12 cellular contexts compared by ENCODE assay signal in genomic region chr13:43240278-43240677, GRCh38.
DNase-seq lines count a peak whose midpoint lies in the region; ATAC-seq and TF ChIP-seq lines count a peak whose summit lies in the region.
"Had no signal": no experiment of that assay in that cellular context is flagged by ENCODE, and none has a peak within 500 bp of the region (broad histone marks: within the 10 kb centered on the region; RNA-seq: fewer than 3 reads in every experiment).

No MANE protein-coding gene starts in this region.

- H3K36me3 ChIP-seq in Karpas-422 (ENCODE audit: insufficient read depth, low read length) (no peaks in the 10 kb centered on the region), SK-N-SH (replicated peaks in 1 of 2; ENCODE audit: control insufficient read depth in 1 of 2, insufficient read depth in 2 of 2, low read length in 1 of 2) (peaks cover 0 to 4% of the 10 kb centered on the region in 2 experiments)
- H3K36me3 ChIP-seq: brain microvascular endothelial cell, heart left ventricle, left ventricle myocardium inferior had no signal

- no peaks in the 10 kb centered on the region for H3K9me2 ChIP-seq in Karpas-422 (replicated peaks; ENCODE audit: insufficient read depth, low read length)
- H3K9me2 ChIP-seq in SK-N-SH: no peaks in the 10 kb centered on the region

- no peak for TF ChIP-seq EP300 in SK-N-SH (IDR thresholded peaks at IDR 0.05; ENCODE audit: borderline replicate concordance in 1 of 2, low read depth in 1 of 2, low read length in 1 of 2)

- DNase-seq in Karpas-422 (peak; percentile 61), NCI-H748 treated with DMSO at 0.1 percent for 48 hours (lab: John Stamatoyannopoulos, UW) (no peak), NCI-H2196 (lab: John Stamatoyannopoulos, UW; ENCODE audit: unreplicated experiment) (no peak), SK-N-SH (no peak)
- no peak for DNase-seq in activated effector memory CD4-positive, alpha-beta T cell treated with Interleukin-2 at 50 U/mL for 16 hours
- DNase-seq: brain microvascular endothelial cell, heart left ventricle, left ventricle myocardium inferior, NCI-H1105 had no signal

- no peaks in the 10 kb centered on the region for H4K20me1 ChIP-seq in Karpas-422 (ENCODE audit: insufficient read depth, low read depth, low read length)
- no peaks in the 10 kb centered on the region for H4K20me1 ChIP-seq in SK-N-SH (ENCODE audit: insufficient read depth)

- H3K9ac ChIP-seq in Karpas-422 (ENCODE audit: low read length): no peak overlapping the region
- H3K9ac ChIP-seq in SK-N-SH: no peak overlapping the region

- H3K79me2 ChIP-seq in Karpas-422 (ENCODE audit: low read length) (no peaks in the 10 kb centered on the region), SK-N-SH (ENCODE audit: insufficient read depth) (no peaks in the 10 kb centered on the region)

- TF ChIP-seq CTCF in SK-N-SH (IDR thresholded peaks at IDR 0.05): no peak

- CTCF ChIA-PET in SK-N-SH (lab: Yijun Ruan, JAX): interaction anchor here (0.6 to 1.7 kb wide), 3 partner anchors 250 to 564 kb away, joined by 3 to 6 read pairs (median 3); no protein-coding TSS in a partner anchor

- POLR2A ChIA-PET in SK-N-SH (lab: Yijun Ruan, JAX): no interaction called here

- ATAC-seq in GM18498 (IDR thresholded peaks at IDR 0.05; ENCODE audit: unreplicated experiment) (peak; percentile 86), GM19455 (IDR thresholded peaks at IDR 0.05; ENCODE audit: unreplicated experiment) (peak; percentile 72), HG02852 (IDR thresholded peaks at IDR 0.05; ENCODE audit: unreplicated experiment) (peak; percentile 90)
- ATAC-seq: heart left ventricle had no signal

- H3K4me2 ChIP-seq in Karpas-422 (ENCODE audit: low read depth, low read length, poor library complexity, severe bottlenecking): no peak overlapping the region
- no peak overlapping the region for H3K4me2 ChIP-seq in SK-N-SH

- no peak overlapping the region for H3K4me3 ChIP-seq in Karpas-422 (ENCODE audit: low read length)
- no peak overlapping the region for H3K4me3 ChIP-seq in SK-N-SH (ENCODE audit: low read depth in 2 of 2, low read length in 1 of 2)
- H3K4me3 ChIP-seq: heart left ventricle, left ventricle myocardium inferior had no signal

- H3K9me3 ChIP-seq in Karpas-422 (ENCODE audit: low read length) (no peaks in the 10 kb centered on the region), SK-N-SH (no peaks in the 10 kb centered on the region)
- H3K9me3 ChIP-seq: heart left ventricle, left ventricle myocardium inferior had no signal

- no peak overlapping the region; the same call in 1 of the 2 replicates for H2AFZ ChIP-seq in Karpas-422 (ENCODE audit: low read length)
- no peak overlapping the region for H2AFZ ChIP-seq in SK-N-SH (ENCODE audit: low read depth)

- H3F3A ChIP-seq in SK-N-SH (replicated peaks; ENCODE audit: insufficient read depth): peaks cover 9% of the 10 kb centered on the region

- H3K27me3 ChIP-seq in Karpas-422 (ENCODE audit: low read length) (no peaks in the 10 kb centered on the region), SK-N-SH (ENCODE audit: insufficient read depth) (no peaks in the 10 kb centered on the region)
- H3K27me3 ChIP-seq: brain microvascular endothelial cell, heart left ventricle had no signal

- H3K27ac ChIP-seq in Karpas-422 (ENCODE audit: low read length) (no peak overlapping the region), SK-N-SH (ENCODE audit: low read depth in 2 of 2, low read length in 1 of 2) (no peak overlapping the region)
- H3K27ac ChIP-seq: brain microvascular endothelial cell, heart left ventricle, left ventricle myocardium inferior had no signal

- H3K4me1 ChIP-seq in Karpas-422 (ENCODE audit: low read length) (peaks cover 12% of the 10 kb centered on the region), SK-N-SH (ENCODE audit: control insufficient read depth in 1 of 2, insufficient read depth in 2 of 2, low read depth in 1 of 2, low read length in 1 of 2) (peaks cover 7% of the 10 kb centered on the region in 2 experiments; a peak in 3 of 4 replicates)
- H3K4me1 ChIP-seq: heart left ventricle had no signal

- no peak for TF ChIP-seq RAD21 in SK-N-SH (IDR thresholded peaks at IDR 0.05; ENCODE audit: low read length)

TF ChIP-seq in SK-N-SH, 30 proteins besides CTCF, POLR2A, EP300 and RAD21:
- TF ChIP-seq ELF1 (IDR thresholded peaks at IDR 0.05) (no peak), SIN3A (IDR thresholded peaks at IDR 0.05; ENCODE audit: borderline replicate concordance, low read depth, low read length) (no peak), JUND (IDR thresholded peaks at IDR 0.05) (no peak), USF1 (IDR thresholded peaks at IDR 0.05; ENCODE audit: borderline replicate concordance, low read depth) (no peak), ZBTB33 (IDR thresholded peaks at IDR 0.05; ENCODE audit: borderline replicate concordance, low read depth) (no peak), NRF1 (IDR thresholded peaks at IDR 0.05; ENCODE audit: low read depth, low read length) (no peak)
TF ChIP-seq in SK-N-SH: peak in this region for 0.
